ENCODE assay signal across 1 cellular context in genomic region chr13:45206340-45206739, GRCh38.
TF ChIP-seq lines count a peak whose summit lies in the region.

No MANE protein-coding gene starts in this region.

TF ChIP-seq in IMR-90, 13 proteins besides CTCF, POLR2A, EP300 and RAD21 (continued from another document):
- TF ChIP-seq USF2 (IDR thresholded peaks at IDR 0.05; ENCODE audit: low read depth, low read length): no peak
